Comparison of ENCODE assay signal across 13 cellular contexts in genomic region chr6:105483492-105483891, GRCh38.
DNase-seq lines count a peak whose midpoint lies in the region; ATAC-seq and TF ChIP-seq lines count a peak whose summit lies in the region.
"Had no signal": no experiment of that assay in that cellular context is flagged by ENCODE, and none has a peak within 500 bp of the region (broad histone marks: within the 10 kb centered on the region; RNA-seq: fewer than 3 reads in every experiment).

No MANE protein-coding gene starts in this region.

- POLR2A ChIA-PET in HEK293 (lab: Yijun Ruan, JAX): interaction anchor here (0.6 to 0.8 kb wide), 3 partner anchors 10 to 181 kb away, joined by 3 read pairs; no protein-coding TSS in a partner anchor
- POLR2A ChIA-PET in activated CD8-positive, alpha-beta T cell treated with anti-CD3 and anti-CD28 coated beads, Interleukin-2, amount 10 ng/mL, durations not matched to agents 7 days and 5 days (lab: Charles Lee): interaction anchor here (0.8 to 1.2 kb wide), 3 partner anchors 25 to 509 kb away, joined by 3 read pairs; no protein-coding TSS in a partner anchor

- H3K27ac ChIP-seq in HEK293 (ENCODE audit: extremely low read depth, low read depth, low read length) (no peak overlapping the region), ascending aorta (no peak overlapping the region), esophagus muscularis mucosa (replicated peaks in 1 of 4) (no peak overlapping the region)
- H3K27ac ChIP-seq: colonic mucosa had no signal

- 64% methylated on average over 4 of the region's 4 CpGs for WGBS in esophagus muscularis mucosa
- 22 to 26% methylated on average over 4 of the region's 4 CpGs for WGBS in lower leg skin, 2 donors

- peaks cover 2% of the 10 kb centered on the region for H3K36me3 Mint-ChIP-seq in activated CD8-positive, alpha-beta T cell treated with anti-CD3 and anti-CD28 coated beads, Interleukin-2, amount 10 ng/mL, durations not matched to agents 7 days and 5 days (ENCODE audit: low read depth)

- no peak for TF ChIP-seq POLR2A in esophagus muscularis mucosa (IDR thresholded peaks at IDR 0.05; ENCODE audit: low read depth)
- no peak for TF ChIP-seq POLR2A in lower leg skin (IDR thresholded peaks at IDR 0.05)

- peaks cover 16% of the 10 kb centered on the region for H3K4me1 ChIP-seq in HEK293 (ENCODE audit: control insufficient read depth, insufficient read depth, low read length)
- no peaks in the 10 kb centered on the region for H3K4me1 ChIP-seq in ascending aorta
- peaks cover 8 to 39% (median 34%) of the 10 kb centered on the region in 4 donors for H3K4me1 ChIP-seq in esophagus muscularis mucosa
- H3K4me1 ChIP-seq: colonic mucosa had no signal

- CTCF ChIA-PET in HEK293 (lab: Yijun Ruan, JAX): interaction anchor here (0.7 to 2.8 kb wide), 23 partner anchors 12 to 1465 kb away, joined by 3 to 25 read pairs (median 5); no protein-coding TSS in a partner anchor
- CTCF ChIA-PET in activated CD8-positive, alpha-beta T cell treated with anti-CD3 and anti-CD28 coated beads, Interleukin-2, amount 10 ng/mL, durations not matched to agents 7 days and 5 days (lab: Charles Lee): interaction anchor here (0.7 to 3.3 kb wide), 14 partner anchors 10 to 1127 kb away, joined by 3 to 29 read pairs (median 4); no protein-coding TSS in a partner anchor

- H3K4me3 Mint-ChIP-seq in activated CD8-positive, alpha-beta T cell treated with anti-CD3 and anti-CD28 coated beads, Interleukin-2, amount 10 ng/mL, durations not matched to agents 7 days and 5 days: no peak overlapping the region
- H3K4me3 Mint-ChIP-seq: GM23338 had no signal

- H3K27me3 ChIP-seq in ascending aorta: no peaks in the 10 kb centered on the region
- no peaks in the 10 kb centered on the region for H3K27me3 ChIP-seq in esophagus muscularis mucosa
- H3K27me3 ChIP-seq: colonic mucosa had no signal

- peaks cover 4% of the 10 kb centered on the region for H3K27me3 Mint-ChIP-seq in activated CD8-positive, alpha-beta T cell treated with anti-CD3 and anti-CD28 coated beads, Interleukin-2, amount 10 ng/mL, durations not matched to agents 7 days and 5 days (ENCODE audit: low read depth)

- H3K9me3 ChIP-seq in HEK293 (ENCODE audit: control insufficient read depth, insufficient read depth, low read depth, low read length) (no peaks in the 10 kb centered on the region), ascending aorta (no peaks in the 10 kb centered on the region), esophagus muscularis mucosa (no peaks in the 10 kb centered on the region)
- H3K9me3 ChIP-seq: colonic mucosa had no signal

- peaks cover 46% of the 10 kb centered on the region for H3K4me1 Mint-ChIP-seq in activated CD8-positive, alpha-beta T cell treated with anti-CD3 and anti-CD28 coated beads, Interleukin-2, amount 10 ng/mL, durations not matched to agents 7 days and 5 days (ENCODE audit: low read depth)

- TF ChIP-seq CTCF in HEK293 (tag by site-specific recombination; IDR thresholded peaks at IDR 0.05) (no peak), foreskin fibroblast (IDR thresholded peaks at IDR 0.05; ENCODE audit: low read depth, low read length) (no peak), ascending aorta (IDR thresholded peaks at IDR 0.05) (no peak), esophagus muscularis mucosa (IDR thresholded peaks at IDR 0.05) (no peak), lower leg skin (IDR thresholded peaks at IDR 0.05) (no peak)

- H3K27ac Mint-ChIP-seq in activated CD8-positive, alpha-beta T cell treated with anti-CD3 and anti-CD28 coated beads, Interleukin-2, amount 10 ng/mL, durations not matched to agents 7 days and 5 days: peak overlapping the region; percentile 27
- H3K27ac Mint-ChIP-seq: GM23338 had no signal

- DNase-seq in AG08396 (ENCODE audit: low spot score): peak; percentile 30
- DNase-seq in activated CD8-positive, alpha-beta T cell treated with anti-CD3 and anti-CD28 coated beads, Interleukin-2, amount 10 ng/mL, durations not matched to agents 7 days and 5 days: no peak
- peak; percentile 63 for DNase-seq in foreskin fibroblast
- DNase-seq in ascending aorta (ENCODE audit: low spot score in 2 of 2): no peak
- no peak for DNase-seq in esophagus muscularis mucosa (ENCODE audit: extremely low spot score)
- no peak for DNase-seq in lower leg skin (ENCODE audit: low spot score in 2 of 2)
- no peak for DNase-seq in KBM-7
- DNase-seq: activated effector memory CD4-positive, alpha-beta T cell treated with Interleukin-2 at 50 U/mL for 16 hours; colonic mucosa; NCI-H2107 had no signal

- in situ Hi-C loops in KBM-7 (cut with MboI; ENCODE audit: low pct_unique_long_range_greater_than_20kb, low sequenced_read_pairs): no loop called here

- H3K4me3 ChIP-seq in HEK293 (ENCODE audit: low read depth, low read length) (no peak overlapping the region), foreskin fibroblast (ENCODE audit: low read depth in 1 of 2, low read length in 2 of 2) (peak overlapping the region in 1 of 2 donors; percentile 19), ascending aorta (no peak overlapping the region), esophagus muscularis mucosa (no peak overlapping the region), lower leg skin (ENCODE audit: low read depth, poor library complexity, severe bottlenecking) (no peak overlapping the region)
- H3K4me3 ChIP-seq: colonic mucosa, GM23338, K562 had no signal

- no peak for ATAC-seq in activated CD8-positive, alpha-beta T cell treated with anti-CD3 and anti-CD28 coated beads, Interleukin-2, amount 10 ng/mL, durations not matched to agents 7 days and 5 days
- ATAC-seq: GM23338, K562 had no signal

- intact Hi-C loops in ascending aorta (cut with DNase I): loop anchor here (5.0 to 10.0 kb wide), 2 partner anchors 601 to 819 kb away; partner anchors contain the start of gene PRDM1
- intact Hi-C loops in esophagus muscularis mucosa (cut with DNase I): loop anchor here (10.0 kb wide), 2 partner anchors 511 to 601 kb away; partner anchors contain the start of gene PRDM1
- intact Hi-C loops in lower leg skin (cut with DNase I; ENCODE audit: low total_unique reads): no loop called here

- H3K36me3 ChIP-seq in HEK293 (ENCODE audit: control insufficient read depth in 2 of 2, insufficient read depth in 1 of 2, low read length in 2 of 2) (no peaks in the 10 kb centered on the region), ascending aorta (no peaks in the 10 kb centered on the region), esophagus muscularis mucosa (no peaks in the 10 kb centered on the region)
- H3K36me3 ChIP-seq: colonic mucosa had no signal

- no peaks in the 10 kb centered on the region for H3K9me3 Mint-ChIP-seq in activated CD8-positive, alpha-beta T cell treated with anti-CD3 and anti-CD28 coated beads, Interleukin-2, amount 10 ng/mL, durations not matched to agents 7 days and 5 days (ENCODE audit: insufficient read depth)
- H3K9me3 Mint-ChIP-seq: GM23338 had no signal

- TF ChIP-seq EP300 in esophagus muscularis mucosa (IDR thresholded peaks at IDR 0.05): no peak

TF ChIP-seq in HEK293, 187 proteins besides CTCF, POLR2A, EP300 and RAD21:
- TF ChIP-seq ZNF174 (tag by site-specific recombination; IDR thresholded peaks at IDR 0.05): no peak
- TF ChIP-seq ZNF211 (tag by site-specific recombination; IDR thresholded peaks at IDR 0.05; ENCODE audit: low read depth): no peak
- no peak for TF ChIP-seq ZNF10 (tag by site-specific recombination; IDR thresholded peaks at IDR 0.05)
- TF ChIP-seq ZSCAN30 (tag by site-specific recombination; IDR thresholded peaks at IDR 0.05): 0 out of 2 replicates have a peak, but pooled peaks have one; percentile 12
- no peak for TF ChIP-seq ZNF555 (tag by site-specific recombination; conservative IDR thresholded peaks at IDR 0.05)
- TF ChIP-seq, protein P1, sequence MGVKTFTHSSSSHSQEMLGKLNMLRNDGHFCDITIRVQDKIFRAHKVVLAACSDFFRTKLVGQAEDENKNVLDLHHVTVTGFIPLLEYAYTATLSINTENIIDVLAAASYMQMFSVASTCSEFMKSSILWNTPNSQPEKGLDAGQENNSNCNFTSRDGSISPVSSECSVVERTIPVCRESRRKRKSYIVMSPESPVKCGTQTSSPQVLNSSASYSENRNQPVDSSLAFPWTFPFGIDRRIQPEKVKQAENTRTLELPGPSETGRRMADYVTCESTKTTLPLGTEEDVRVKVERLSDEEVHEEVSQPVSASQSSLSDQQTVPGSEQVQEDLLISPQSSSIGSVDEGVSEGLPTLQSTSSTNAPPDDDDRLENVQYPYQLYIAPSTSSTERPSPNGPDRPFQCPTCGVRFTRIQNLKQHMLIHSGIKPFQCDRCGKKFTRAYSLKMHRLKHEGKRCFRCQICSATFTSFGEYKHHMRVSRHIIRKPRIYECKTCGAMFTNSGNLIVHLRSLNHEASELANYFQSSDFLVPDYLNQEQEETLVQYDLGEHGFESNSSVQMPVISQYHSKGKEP (tag by site-specific recombination; IDR thresholded peaks at IDR 0.05): peak; percentile 89
- TF ChIP-seq TRIM28 (IDR thresholded peaks at IDR 0.05; ENCODE audit: borderline replicate concordance, low read length): 0 out of 2 replicates have a peak, but pooled peaks have one; percentile 19
- no peak for TF ChIP-seq KLF7 (tag by site-specific recombination; IDR thresholded peaks at IDR 0.05; ENCODE audit: borderline replicate concordance)
- TF ChIP-seq PRDM6 (tag by site-specific recombination; IDR thresholded peaks at IDR 0.05): peak; percentile 23; the same call in 1 of the 2 replicates
- no peak for TF ChIP-seq ZFHX2 (tag by site-specific recombination; conservative IDR thresholded peaks at IDR 0.05)
TF ChIP-seq in HEK293: peak in this region for 4.

Comparison
In these comparisons a context has a peak if more than half of its experiments do, and no peak if none do; other contexts are left out.
1. DNase-seq: peak in AG08396 (single experiment) and foreskin fibroblast (2 of 2); none in activated CD8-positive, alpha-beta T cell treated with anti-CD3 and anti-CD28 coated beads, Interleukin-2, amount 10 ng/mL, durations not matched to agents 7 days and 5 days (single experiment), ascending aorta (0 of 2), esophagus muscularis mucosa (single experiment), lower leg skin (0 of 2) and KBM-7 (single experiment).